In the genomic region with DNA sequence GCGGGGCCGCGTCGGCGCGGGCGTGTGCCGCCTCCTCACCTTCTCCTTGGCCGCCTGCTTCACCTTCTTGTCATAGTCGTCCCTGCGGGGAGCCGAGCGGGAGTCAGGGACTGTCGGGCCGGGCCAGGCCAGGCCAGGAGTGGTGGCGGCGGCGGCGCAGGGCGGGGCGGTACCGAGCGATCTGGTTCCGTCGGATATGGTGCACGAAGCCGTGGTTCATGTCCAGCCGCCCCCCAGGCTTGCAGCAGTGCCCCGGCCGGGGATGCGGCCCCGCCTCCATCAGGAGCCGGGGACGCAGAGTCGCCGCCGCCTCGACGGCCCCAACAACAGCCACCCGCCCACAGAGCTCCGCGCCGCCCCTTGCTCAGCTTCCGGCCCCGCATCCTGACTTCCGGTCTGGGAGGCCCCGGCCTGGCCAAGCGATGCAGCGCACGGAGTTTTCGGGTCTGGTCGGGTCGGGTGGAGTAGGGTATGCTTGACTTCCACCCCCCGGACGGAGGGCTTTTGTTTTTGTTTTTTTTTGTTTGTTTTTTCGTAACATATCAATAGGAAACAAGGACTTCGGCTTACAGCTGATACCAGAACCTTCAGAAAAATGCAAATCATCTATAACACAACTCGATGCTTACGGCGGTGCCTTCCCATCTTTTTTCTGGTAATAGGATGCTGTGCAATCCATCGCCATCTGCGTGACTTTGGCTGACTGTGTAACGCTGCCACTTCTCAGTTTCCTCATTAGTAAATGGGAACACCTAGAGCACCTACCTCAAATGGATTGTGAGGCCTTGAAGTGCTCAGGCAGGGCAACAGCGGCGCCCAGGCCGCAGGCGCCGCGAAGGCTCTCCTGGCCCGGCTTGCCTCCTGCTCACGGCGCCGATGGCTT, we compare ENCODE assay signal across 1 cellular context.
TF ChIP-seq lines count a peak whose summit lies in the region.

A gene with protein sequence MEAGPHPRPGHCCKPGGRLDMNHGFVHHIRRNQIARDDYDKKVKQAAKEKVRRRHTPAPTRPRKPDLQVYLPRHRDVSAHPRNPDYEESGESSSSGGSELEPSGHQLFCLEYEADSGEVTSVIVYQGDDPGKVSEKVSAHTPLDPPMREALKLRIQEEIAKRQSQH (minus strand): TSS at position 362 of the 883 bp plus-strand sequence. CDS start 82 bp downstream, at position 280.

TF ChIP-seq in K562, 482 proteins besides CTCF, POLR2A, EP300 and RAD21 (continued from another document and continues in another):
- TF ChIP-seq, protein P1, sequence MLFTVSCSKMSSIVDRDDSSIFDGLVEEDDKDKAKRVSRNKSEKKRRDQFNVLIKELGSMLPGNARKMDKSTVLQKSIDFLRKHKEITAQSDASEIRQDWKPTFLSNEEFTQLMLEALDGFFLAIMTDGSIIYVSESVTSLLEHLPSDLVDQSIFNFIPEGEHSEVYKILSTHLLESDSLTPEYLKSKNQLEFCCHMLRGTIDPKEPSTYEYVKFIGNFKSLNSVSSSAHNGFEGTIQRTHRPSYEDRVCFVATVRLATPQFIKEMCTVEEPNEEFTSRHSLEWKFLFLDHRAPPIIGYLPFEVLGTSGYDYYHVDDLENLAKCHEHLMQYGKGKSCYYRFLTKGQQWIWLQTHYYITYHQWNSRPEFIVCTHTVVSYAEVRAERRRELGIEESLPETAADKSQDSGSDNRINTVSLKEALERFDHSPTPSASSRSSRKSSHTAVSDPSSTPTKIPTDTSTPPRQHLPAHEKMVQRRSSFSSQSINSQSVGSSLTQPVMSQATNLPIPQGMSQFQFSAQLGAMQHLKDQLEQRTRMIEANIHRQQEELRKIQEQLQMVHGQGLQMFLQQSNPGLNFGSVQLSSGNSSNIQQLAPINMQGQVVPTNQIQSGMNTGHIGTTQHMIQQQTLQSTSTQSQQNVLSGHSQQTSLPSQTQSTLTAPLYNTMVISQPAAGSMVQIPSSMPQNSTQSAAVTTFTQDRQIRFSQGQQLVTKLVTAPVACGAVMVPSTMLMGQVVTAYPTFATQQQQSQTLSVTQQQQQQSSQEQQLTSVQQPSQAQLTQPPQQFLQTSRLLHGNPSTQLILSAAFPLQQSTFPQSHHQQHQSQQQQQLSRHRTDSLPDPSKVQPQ (CRISPR knock-in tag; IDR thresholded peaks at IDR 0.05; ENCODE audit: borderline replicate concordance) = no peak
- TF ChIP-seq NBN (IDR thresholded peaks at IDR 0.05; ENCODE audit: low read depth) = no peak
- no peak for TF ChIP-seq U2AF2 (optimal IDR thresholded peaks at IDR 0.05; ENCODE audit: low read depth, low read length)
- TF ChIP-seq, protein P2, sequence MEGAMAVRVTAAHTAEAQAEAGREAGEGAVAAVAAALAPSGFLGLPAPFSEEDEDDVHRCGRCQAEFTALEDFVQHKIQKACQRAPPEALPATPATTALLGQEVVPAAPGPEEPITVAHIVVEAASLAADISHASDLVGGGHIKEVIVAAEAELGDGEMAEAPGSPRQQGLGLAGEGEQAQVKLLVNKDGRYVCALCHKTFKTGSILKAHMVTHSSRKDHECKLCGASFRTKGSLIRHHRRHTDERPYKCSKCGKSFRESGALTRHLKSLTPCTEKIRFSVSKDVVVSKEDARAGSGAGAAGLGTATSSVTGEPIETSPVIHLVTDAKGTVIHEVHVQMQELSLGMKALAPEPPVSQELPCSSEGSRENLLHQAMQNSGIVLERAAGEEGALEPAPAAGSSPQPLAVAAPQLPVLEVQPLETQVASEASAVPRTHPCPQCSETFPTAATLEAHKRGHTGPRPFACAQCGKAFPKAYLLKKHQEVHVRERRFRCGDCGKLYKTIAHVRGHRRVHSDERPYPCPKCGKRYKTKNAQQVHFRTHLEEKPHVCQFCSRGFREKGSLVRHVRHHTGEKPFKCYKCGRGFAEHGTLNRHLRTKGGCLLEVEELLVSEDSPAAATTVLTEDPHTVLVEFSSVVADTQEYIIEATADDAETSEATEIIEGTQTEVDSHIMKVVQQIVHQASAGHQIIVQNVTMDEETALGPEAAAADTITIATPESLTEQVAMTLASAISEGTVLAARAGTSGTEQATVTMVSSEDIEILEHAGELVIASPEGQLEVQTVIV (CRISPR knock-in tag; IDR thresholded peaks at IDR 0.05; ENCODE audit: borderline replicate concordance) = no peak
- peak; percentile 12; the same call in 1 of the 2 replicates for TF ChIP-seq DPF2 (IDR thresholded peaks at IDR 0.05)
- TF ChIP-seq ZNF696 (CRISPR knock-in tag; conservative IDR thresholded peaks at IDR 0.05) = no peak
- no peak for TF ChIP-seq CHD4 (IDR thresholded peaks at IDR 0.05; ENCODE audit: insufficient read depth, insufficient replicate concordance, low read depth, low read length, poor library complexity, severe bottlenecking)
- no peak for TF ChIP-seq TAL1 (IDR thresholded peaks at IDR 0.05)
- TF ChIP-seq HNRNPLL (IDR thresholded peaks at IDR 0.05; ENCODE audit: low read depth, low read length, poor library complexity, severe bottlenecking) = no peak
- peak; percentile 86 for TF ChIP-seq GTF2E2 (tag; IDR thresholded peaks at IDR 0.05)
- no peak for TF ChIP-seq ZC3H8 (IDR thresholded peaks at IDR 0.05)
- TF ChIP-seq, protein P3, sequence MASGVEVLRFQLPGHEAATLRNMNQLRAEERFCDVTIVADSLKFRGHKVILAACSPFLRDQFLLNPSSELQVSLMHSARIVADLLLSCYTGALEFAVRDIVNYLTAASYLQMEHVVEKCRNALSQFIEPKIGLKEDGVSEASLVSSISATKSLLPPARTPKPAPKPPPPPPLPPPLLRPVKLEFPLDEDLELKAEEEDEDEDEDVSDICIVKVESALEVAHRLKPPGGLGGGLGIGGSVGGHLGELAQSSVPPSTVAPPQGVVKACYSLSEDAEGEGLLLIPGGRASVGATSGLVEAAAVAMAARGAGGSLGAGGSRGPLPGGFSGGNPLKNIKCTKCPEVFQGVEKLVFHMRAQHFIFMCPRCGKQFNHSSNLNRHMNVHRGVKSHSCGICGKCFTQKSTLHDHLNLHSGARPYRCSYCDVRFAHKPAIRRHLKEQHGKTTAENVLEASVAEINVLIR (CRISPR knock-in tag; IDR thresholded peaks at IDR 0.05) = no peak
- no peak for TF ChIP-seq MTA2 (IDR thresholded peaks at IDR 0.05; ENCODE audit: low read depth)
- TF ChIP-seq ETS2 (tag; IDR thresholded peaks at IDR 0.05; ENCODE audit: borderline replicate concordance, poor library complexity, severe bottlenecking) = no peak
- TF ChIP-seq, protein P4, sequence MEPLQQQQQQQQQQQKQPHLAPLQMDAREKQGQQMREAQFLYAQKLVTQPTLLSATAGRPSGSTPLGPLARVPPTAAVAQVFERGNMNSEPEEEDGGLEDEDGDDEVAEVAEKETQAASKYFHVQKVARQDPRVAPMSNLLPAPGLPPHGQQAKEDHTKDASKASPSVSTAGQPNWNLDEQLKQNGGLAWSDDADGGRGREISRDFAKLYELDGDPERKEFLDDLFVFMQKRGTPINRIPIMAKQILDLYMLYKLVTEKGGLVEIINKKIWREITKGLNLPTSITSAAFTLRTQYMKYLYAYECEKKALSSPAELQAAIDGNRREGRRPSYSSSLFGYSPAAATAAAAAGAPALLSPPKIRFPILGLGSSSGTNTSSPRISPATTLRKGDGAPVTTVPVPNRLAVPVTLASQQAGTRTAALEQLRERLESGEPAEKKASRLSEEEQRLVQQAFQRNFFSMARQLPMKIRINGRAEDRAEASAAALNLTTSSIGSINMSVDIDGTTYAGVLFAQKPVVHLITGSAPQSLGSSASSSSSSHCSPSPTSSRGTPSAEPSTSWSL (CRISPR knock-in tag; IDR thresholded peaks at IDR 0.05; ENCODE audit: borderline replicate concordance) = no peak
- TF ChIP-seq, protein P5, sequence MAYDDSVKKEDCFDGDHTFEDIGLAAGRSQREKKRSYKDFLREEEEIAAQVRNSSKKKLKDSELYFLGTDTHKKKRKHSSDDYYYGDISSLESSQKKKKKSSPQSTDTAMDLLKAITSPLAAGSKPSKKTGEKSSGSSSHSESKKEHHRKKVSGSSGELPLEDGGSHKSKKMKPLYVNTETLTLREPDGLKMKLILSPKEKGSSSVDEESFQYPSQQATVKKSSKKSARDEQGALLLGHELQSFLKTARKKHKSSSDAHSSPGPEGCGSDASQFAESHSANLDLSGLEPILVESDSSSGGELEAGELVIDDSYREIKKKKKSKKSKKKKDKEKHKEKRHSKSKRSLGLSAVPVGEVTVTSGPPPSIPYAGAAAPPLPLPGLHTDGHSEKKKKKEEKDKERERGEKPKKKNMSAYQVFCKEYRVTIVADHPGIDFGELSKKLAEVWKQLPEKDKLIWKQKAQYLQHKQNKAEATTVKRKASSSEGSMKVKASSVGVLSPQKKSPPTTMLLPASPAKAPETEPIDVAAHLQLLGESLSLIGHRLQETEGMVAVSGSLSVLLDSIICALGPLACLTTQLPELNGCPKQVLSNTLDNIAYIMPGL (CRISPR knock-in tag; IDR thresholded peaks at IDR 0.05) = no peak
- no peak for TF ChIP-seq MXI1 (IDR thresholded peaks at IDR 0.05; ENCODE audit: low read depth, low read length)
- TF ChIP-seq CAMTA2 (CRISPR knock-in tag; conservative IDR thresholded peaks at IDR 0.05) = 0 out of 2 replicates have a peak, but pooled peaks have one; percentile 43
- no peak for TF ChIP-seq ZNF3 (CRISPR knock-in tag; IDR thresholded peaks at IDR 0.05)
- no peak for TF ChIP-seq ZNF57 (CRISPR knock-in tag; IDR thresholded peaks at IDR 0.05)
- TF ChIP-seq KDM5B (IDR thresholded peaks at IDR 0.05; ENCODE audit: insufficient replicate concordance, low read depth, low read length) = peak; percentile 93
- peak; percentile 84; the same call in 1 of the 2 replicates for TF ChIP-seq ZNF408 (CRISPR knock-in tag; IDR thresholded peaks at IDR 0.05; ENCODE audit: low read depth)
- peak; percentile 56; the same call in 1 of the 2 replicates for TF ChIP-seq KLF1 (tag; IDR thresholded peaks at IDR 0.05)
- TF ChIP-seq NR2C1 (IDR thresholded peaks at IDR 0.05) = no peak
- no peak for TF ChIP-seq NR2C1 (tag; IDR thresholded peaks at IDR 0.05)
- TF ChIP-seq E2F3 (CRISPR knock-in tag; IDR thresholded peaks at IDR 0.05) = no peak
- TF ChIP-seq NELFE (IDR thresholded peaks at IDR 0.05; ENCODE audit: insufficient read depth, insufficient read length) = no peak
- TF ChIP-seq SP1 (CRISPR knock-in tag; IDR thresholded peaks at IDR 0.05) = peak; percentile 45
- no peak for TF ChIP-seq LCOR (CRISPR knock-in tag; IDR thresholded peaks at IDR 0.05)
- no peak for TF ChIP-seq NCOA4 (IDR thresholded peaks at IDR 0.05; ENCODE audit: partially characterized antibody)
- TF ChIP-seq ZNF699 (CRISPR knock-in tag; IDR thresholded peaks at IDR 0.05; ENCODE audit: insufficient replicate concordance) = no peak
- TF ChIP-seq, protein P6, sequence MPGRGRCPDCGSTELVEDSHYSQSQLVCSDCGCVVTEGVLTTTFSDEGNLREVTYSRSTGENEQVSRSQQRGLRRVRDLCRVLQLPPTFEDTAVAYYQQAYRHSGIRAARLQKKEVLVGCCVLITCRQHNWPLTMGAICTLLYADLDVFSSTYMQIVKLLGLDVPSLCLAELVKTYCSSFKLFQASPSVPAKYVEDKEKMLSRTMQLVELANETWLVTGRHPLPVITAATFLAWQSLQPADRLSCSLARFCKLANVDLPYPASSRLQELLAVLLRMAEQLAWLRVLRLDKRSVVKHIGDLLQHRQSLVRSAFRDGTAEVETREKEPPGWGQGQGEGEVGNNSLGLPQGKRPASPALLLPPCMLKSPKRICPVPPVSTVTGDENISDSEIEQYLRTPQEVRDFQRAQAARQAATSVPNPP (IDR thresholded peaks at IDR 0.05; ENCODE audit: borderline replicate concordance, insufficient read depth, insufficient read length) = no peak
- TF ChIP-seq XRCC3 (IDR thresholded peaks at IDR 0.05) = no peak
- no peak for TF ChIP-seq ZNF232 (CRISPR knock-in tag; IDR thresholded peaks at IDR 0.05)
- no peak for TF ChIP-seq ZNF584 (CRISPR knock-in tag; IDR thresholded peaks at IDR 0.05; ENCODE audit: low read depth)
- no peak for TF ChIP-seq ZNF124 (CRISPR knock-in tag; IDR thresholded peaks at IDR 0.05)
- TF ChIP-seq MCM7 (IDR thresholded peaks at IDR 0.05) = no peak
- TF ChIP-seq ZC3H4 (CRISPR knock-in tag; IDR thresholded peaks at IDR 0.05; ENCODE audit: borderline replicate concordance) = no peak
- TF ChIP-seq, protein P7, sequence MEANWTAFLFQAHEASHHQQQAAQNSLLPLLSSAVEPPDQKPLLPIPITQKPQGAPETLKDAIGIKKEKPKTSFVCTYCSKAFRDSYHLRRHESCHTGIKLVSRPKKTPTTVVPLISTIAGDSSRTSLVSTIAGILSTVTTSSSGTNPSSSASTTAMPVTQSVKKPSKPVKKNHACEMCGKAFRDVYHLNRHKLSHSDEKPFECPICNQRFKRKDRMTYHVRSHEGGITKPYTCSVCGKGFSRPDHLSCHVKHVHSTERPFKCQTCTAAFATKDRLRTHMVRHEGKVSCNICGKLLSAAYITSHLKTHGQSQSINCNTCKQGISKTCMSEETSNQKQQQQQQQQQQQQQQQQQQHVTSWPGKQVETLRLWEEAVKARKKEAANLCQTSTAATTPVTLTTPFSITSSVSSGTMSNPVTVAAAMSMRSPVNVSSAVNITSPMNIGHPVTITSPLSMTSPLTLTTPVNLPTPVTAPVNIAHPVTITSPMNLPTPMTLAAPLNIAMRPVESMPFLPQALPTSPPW (CRISPR knock-in tag; IDR thresholded peaks at IDR 0.05) = peak; percentile 69
- no peak for TF ChIP-seq ESRRB (CRISPR knock-in tag; IDR thresholded peaks at IDR 0.05; ENCODE audit: borderline replicate concordance)
- TF ChIP-seq, protein P8, sequence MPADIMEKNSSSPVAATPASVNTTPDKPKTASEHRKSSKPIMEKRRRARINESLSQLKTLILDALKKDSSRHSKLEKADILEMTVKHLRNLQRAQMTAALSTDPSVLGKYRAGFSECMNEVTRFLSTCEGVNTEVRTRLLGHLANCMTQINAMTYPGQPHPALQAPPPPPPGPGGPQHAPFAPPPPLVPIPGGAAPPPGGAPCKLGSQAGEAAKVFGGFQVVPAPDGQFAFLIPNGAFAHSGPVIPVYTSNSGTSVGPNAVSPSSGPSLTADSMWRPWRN (IDR thresholded peaks at IDR 0.05; ENCODE audit: low read depth) = no peak
- TF ChIP-seq TBP (optimal IDR thresholded peaks at IDR 0.05; ENCODE audit: low read depth, low read length) = peak; percentile 91
- peak; percentile 83 for TF ChIP-seq CXXC5 (CRISPR knock-in tag; IDR thresholded peaks at IDR 0.05)
- TF ChIP-seq HDGF (IDR thresholded peaks at IDR 0.05) = no peak
- no peak for TF ChIP-seq ZC3H11A (IDR thresholded peaks at IDR 0.05; ENCODE audit: low read depth, low read length)
- TF ChIP-seq EGR1 (conservative IDR thresholded peaks at IDR 0.05) = peak; percentile 82
- TF ChIP-seq, protein P9, sequence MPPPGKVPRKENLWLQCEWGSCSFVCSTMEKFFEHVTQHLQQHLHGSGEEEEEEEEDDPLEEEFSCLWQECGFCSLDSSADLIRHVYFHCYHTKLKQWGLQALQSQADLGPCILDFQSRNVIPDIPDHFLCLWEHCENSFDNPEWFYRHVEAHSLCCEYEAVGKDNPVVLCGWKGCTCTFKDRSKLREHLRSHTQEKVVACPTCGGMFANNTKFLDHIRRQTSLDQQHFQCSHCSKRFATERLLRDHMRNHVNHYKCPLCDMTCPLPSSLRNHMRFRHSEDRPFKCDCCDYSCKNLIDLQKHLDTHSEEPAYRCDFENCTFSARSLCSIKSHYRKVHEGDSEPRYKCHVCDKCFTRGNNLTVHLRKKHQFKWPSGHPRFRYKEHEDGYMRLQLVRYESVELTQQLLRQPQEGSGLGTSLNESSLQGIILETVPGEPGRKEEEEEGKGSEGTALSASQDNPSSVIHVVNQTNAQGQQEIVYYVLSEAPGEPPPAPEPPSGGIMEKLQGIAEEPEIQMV (tag; conservative IDR thresholded peaks at IDR 0.05; ENCODE audit: low read depth) = no peak
- TF ChIP-seq CHCHD3 (CRISPR knock-in tag; IDR thresholded peaks at IDR 0.05) = 0 out of 2 replicates have a peak, but pooled peaks have one; percentile 1
- TF ChIP-seq RB1 (IDR thresholded peaks at IDR 0.05; ENCODE audit: low read depth) = no peak; the same call in 1 of the 2 replicates
- TF ChIP-seq HDAC3 (IDR thresholded peaks at IDR 0.05; ENCODE audit: borderline replicate concordance, partially characterized antibody) = no peak
